ENCODE assay signal across 8 cellular contexts in genomic region chr3:195914648-195915473, GRCh38. TPM values are rescaled to one million over a fixed set of nuclear protein-coding genes. Genes with fewer than 3 reads are reported as not detected.
DNase-seq lines count a peak whose midpoint lies in the region; ATAC-seq, FAIRE-seq and TF ChIP-seq lines count a peak whose summit lies in the region.

No MANE protein-coding gene starts in this region.

- peaks cover 9 to 16% of the 10 kb centered on the region in 2 donors for H3K4me1 ChIP-seq in left lung

- H3K4me3 ChIP-seq in left lung = no peak overlapping the region

- TF ChIP-seq CTCF in 22Rv1 (IDR thresholded peaks at IDR 0.05) = peak; percentile 99
- TF ChIP-seq CTCF in left lung (IDR thresholded peaks at IDR 0.05) = peak; percentile 95 to 96

- no peaks in the 10 kb centered on the region for H3K36me3 ChIP-seq in left lung

- intact Hi-C loops in left lung (cut with DNase I) = loop anchor here in 1 of 2 donors (5.0 kb wide), 1 partner anchor 53 kb away; no protein-coding TSS in a partner anchor

- H3K27ac ChIP-seq in 22Rv1 (peak overlapping the region; percentile 86), left lung (peak overlapping the region; percentile 49 to 73)

- peak; percentile 91 for DNase-seq in cerebellum (ENCODE audit: low spot score)
- peak; percentile 92 to 95 for DNase-seq in left lung
- DNase-seq in stimulated activated CD4-positive, alpha-beta T cell treated with anti-CD3 and anti-CD28 coated beads, TNF-alpha, amount 100 ng/mL, for 1 hour (ENCODE audit: low read depth in 3 of 3, low spot score in 1 of 3) = peak; percentile 86 to 96 (median 91)
- no peak for DNase-seq in NCI-H187 (lab: John Stamatoyannopoulos, UW)

- no peaks in the 10 kb centered on the region for H3K27me3 ChIP-seq in left lung

- no peaks in the 10 kb centered on the region for H3K9me3 ChIP-seq in left lung

- FAIRE-seq in TTC549 (lab: Jason Lieb, UNC) = peak; percentile 69

- peak; percentile 85 for ATAC-seq in GM18909 (IDR thresholded peaks at IDR 0.05; ENCODE audit: poor library complexity, unreplicated experiment)
- ATAC-seq in HG03175 (IDR thresholded peaks at IDR 0.05; ENCODE audit: unreplicated experiment) = peak; percentile 95
- ATAC-seq in left lung = peak; percentile 97

RNA-seq across cellular contexts. Expression of gene TNK2, which starts 6.5 kb away (rescaled TPM):
- 17.8 TPM for total RNA-seq in cerebellum
- total RNA-seq in left lung = 10 to 100 TPM; 51.9 to 58.7 TPM

Comparison
In these comparisons a context has a peak if more than half of its experiments do, and no peak if none do; other contexts are left out.
1. DNase-seq: peak in cerebellum (single experiment), left lung (2 of 2) and stimulated activated CD4-positive, alpha-beta T cell treated with anti-CD3 and anti-CD28 coated beads, TNF-alpha, amount 100 ng/mL, for 1 hour (3 of 3); none in NCI-H187 (0 of 2).
2. Peak in every context shown above with its lines, with median percentiles within 50 percentile points of each other: ATAC-seq.